10 cellular contexts compared by ENCODE assay signal in genomic region chr2:177147834-177148233, GRCh38.
A peak's percentile ranks its signal among the peaks of the same experiment; 100 is the strongest.
DNase-seq lines count a peak whose midpoint lies in the region; ATAC-seq and TF ChIP-seq lines count a peak whose summit lies in the region.
"Had no signal": no experiment of that assay in that cellular context is flagged by ENCODE, and none has a peak within 500 bp of the region (broad histone marks: within the 10 kb centered on the region; RNA-seq: fewer than 3 reads in every experiment).

No MANE protein-coding gene starts in this region.

- CTCF ChIA-PET in activated naive CD4-positive, alpha-beta T cell treated with anti-CD3 and anti-CD28 coated beads, Interleukin-2, amount 10 ng/mL, durations not matched to agents 7 days and 5 days (lab: Charles Lee) = interaction anchor here (0.6 to 4.4 kb wide), 33 partner anchors 9 to 1017 kb away, joined by 3 to 41 read pairs (median 4); partner anchors contain the start of gene AGPS

- peak overlapping the region; percentile 82 for H3K4me2 ChIP-seq in SU-DHL-6 (ENCODE audit: low read depth, low read length, poor library complexity, severe bottlenecking)

- H3K79me2 ChIP-seq in SU-DHL-6 (ENCODE audit: insufficient read depth, low read length) = no peaks in the 10 kb centered on the region

- H3K27ac Mint-ChIP-seq in activated naive CD4-positive, alpha-beta T cell treated with anti-CD3 and anti-CD28 coated beads, Interleukin-2, amount 10 ng/mL, durations not matched to agents 7 days and 5 days = no peak overlapping the region
- H3K27ac Mint-ChIP-seq in type B pancreatic cell (no peak overlapping the region), chondrocyte (ENCODE audit: unreplicated experiment) (no peak overlapping the region)

- peaks cover 5% of the 10 kb centered on the region for H3K4me1 ChIP-seq in iPS-15b (ENCODE audit: control insufficient read depth, insufficient read depth, low read length)

- no peaks in the 10 kb centered on the region; the same call in 1 of the 2 replicates for H3F3A ChIP-seq in SU-DHL-6 (ENCODE audit: insufficient read depth)

- no peaks in the 10 kb centered on the region for H3K9me3 ChIP-seq in SU-DHL-6 (ENCODE audit: insufficient read depth, low read length)
- no peaks in the 10 kb centered on the region for H3K9me3 ChIP-seq in iPS-15b (ENCODE audit: control insufficient read depth, insufficient read depth, low read length)
- H3K9me3 ChIP-seq: body of pancreas had no signal

- H3K9me2 ChIP-seq in SU-DHL-6 (replicated peaks; ENCODE audit: insufficient read depth, low read length) = no peaks in the 10 kb centered on the region

- H3K9ac ChIP-seq in SU-DHL-6 (ENCODE audit: low read length) (no peak overlapping the region), iPS-15b (ENCODE audit: low read depth, low read length) (no peak overlapping the region)

- H3K4me3 ChIP-seq in SU-DHL-6 (ENCODE audit: insufficient read depth, low read length, poor library complexity, severe bottlenecking) (no peak overlapping the region), iPS-15b (ENCODE audit: low read depth, low read length) (peak overlapping the region; percentile 82)

- ATAC-seq in GM18858 (IDR thresholded peaks at IDR 0.05; ENCODE audit: unreplicated experiment) = no peak
- ATAC-seq: body of pancreas had no signal

- H3K27ac ChIP-seq in SU-DHL-6 (ENCODE audit: low read depth, low read length) = no peak overlapping the region
- H3K27ac ChIP-seq: body of pancreas had no signal

- H3K4me3 Mint-ChIP-seq in activated naive CD4-positive, alpha-beta T cell treated with anti-CD3 and anti-CD28 coated beads, Interleukin-2, amount 10 ng/mL, durations not matched to agents 7 days and 5 days = peak overlapping the region; percentile 70
- peak overlapping the region; percentile 85 for H3K4me3 Mint-ChIP-seq in type B pancreatic cell
- H3K4me3 Mint-ChIP-seq in chondrocyte (ENCODE audit: unreplicated experiment) = no peak overlapping the region

- TF ChIP-seq CTCF in SU-DHL-6 (IDR thresholded peaks at IDR 0.05; ENCODE audit: insufficient read depth, low read length, poor library complexity, severe bottlenecking) = no peak
- no peak for TF ChIP-seq CTCF in type B pancreatic cell (conservative IDR thresholded peaks at IDR 0.05)
- no peak for TF ChIP-seq CTCF in chondrocyte (IDR thresholded peaks at IDR 0.05)

- H4K20me1 ChIP-seq in SU-DHL-6 (ENCODE audit: low read depth, low read length) = no peaks in the 10 kb centered on the region

- DNase-seq in activated naive CD4-positive, alpha-beta T cell treated with anti-CD3 and anti-CD28 coated beads, Interleukin-2, amount 10 ng/mL, durations not matched to agents 7 days and 5 days = no peak
- no peak for DNase-seq in activated naive CD4-positive, alpha-beta T cell treated with Interleukin-2 at 50 U/mL for 16 hours
- no peak for DNase-seq in type B pancreatic cell (ENCODE audit: extremely low spot score, unreplicated experiment)
- no peak for DNase-seq in ACHN
- no peak for DNase-seq in chondrocyte (ENCODE audit: low spot score)
- DNase-seq: occipital lobe had no signal

- no peaks in the 10 kb centered on the region for H3K9me3 Mint-ChIP-seq in activated naive CD4-positive, alpha-beta T cell treated with anti-CD3 and anti-CD28 coated beads, Interleukin-2, amount 10 ng/mL, durations not matched to agents 7 days and 5 days
- H3K9me3 Mint-ChIP-seq in type B pancreatic cell (no peaks in the 10 kb centered on the region), chondrocyte (ENCODE audit: low read depth) (no peaks in the 10 kb centered on the region)

- H3K4me1 Mint-ChIP-seq in activated naive CD4-positive, alpha-beta T cell treated with anti-CD3 and anti-CD28 coated beads, Interleukin-2, amount 10 ng/mL, durations not matched to agents 7 days and 5 days = peaks cover 15% of the 10 kb centered on the region
- H3K4me1 Mint-ChIP-seq in type B pancreatic cell (ENCODE audit: unreplicated experiment) (peaks cover 22% of the 10 kb centered on the region), chondrocyte (ENCODE audit: low read depth) (peaks cover 12% of the 10 kb centered on the region)

- H2AFZ ChIP-seq in SU-DHL-6 (ENCODE audit: low read depth, low read length, severe bottlenecking) = no peak overlapping the region

- H3K36me3 ChIP-seq in SU-DHL-6 (ENCODE audit: low read length) (no peaks in the 10 kb centered on the region), iPS-15b (ENCODE audit: control insufficient read depth, insufficient read depth, low read length) (no peaks in the 10 kb centered on the region)

- H3K27me3 ChIP-seq in SU-DHL-6 (ENCODE audit: low read length) (no peaks in the 10 kb centered on the region), iPS-15b (ENCODE audit: control insufficient read depth, insufficient read depth, low read length) (peaks cover 10% of the 10 kb centered on the region)
- H3K27me3 ChIP-seq: body of pancreas had no signal

- H3K36me3 Mint-ChIP-seq in activated naive CD4-positive, alpha-beta T cell treated with anti-CD3 and anti-CD28 coated beads, Interleukin-2, amount 10 ng/mL, durations not matched to agents 7 days and 5 days = no peaks in the 10 kb centered on the region
- H3K36me3 Mint-ChIP-seq in type B pancreatic cell (no peaks in the 10 kb centered on the region), chondrocyte (ENCODE audit: low read depth) (no peaks in the 10 kb centered on the region)

- H3K27me3 Mint-ChIP-seq in activated naive CD4-positive, alpha-beta T cell treated with anti-CD3 and anti-CD28 coated beads, Interleukin-2, amount 10 ng/mL, durations not matched to agents 7 days and 5 days = peaks cover 35% of the 10 kb centered on the region
- H3K27me3 Mint-ChIP-seq in type B pancreatic cell (peaks cover 58% of the 10 kb centered on the region), chondrocyte (ENCODE audit: low read depth) (peaks cover 59% of the 10 kb centered on the region)

- in situ Hi-C loops in ACHN (cut with HindIII; ENCODE audit: low pct_ligation_motif_present, low pct_unique_long_range_greater_than_20kb, low sequenced_read_pairs) = no loop called here
